1 cellular context compared by ENCODE assay signal in the genomic region with DNA sequence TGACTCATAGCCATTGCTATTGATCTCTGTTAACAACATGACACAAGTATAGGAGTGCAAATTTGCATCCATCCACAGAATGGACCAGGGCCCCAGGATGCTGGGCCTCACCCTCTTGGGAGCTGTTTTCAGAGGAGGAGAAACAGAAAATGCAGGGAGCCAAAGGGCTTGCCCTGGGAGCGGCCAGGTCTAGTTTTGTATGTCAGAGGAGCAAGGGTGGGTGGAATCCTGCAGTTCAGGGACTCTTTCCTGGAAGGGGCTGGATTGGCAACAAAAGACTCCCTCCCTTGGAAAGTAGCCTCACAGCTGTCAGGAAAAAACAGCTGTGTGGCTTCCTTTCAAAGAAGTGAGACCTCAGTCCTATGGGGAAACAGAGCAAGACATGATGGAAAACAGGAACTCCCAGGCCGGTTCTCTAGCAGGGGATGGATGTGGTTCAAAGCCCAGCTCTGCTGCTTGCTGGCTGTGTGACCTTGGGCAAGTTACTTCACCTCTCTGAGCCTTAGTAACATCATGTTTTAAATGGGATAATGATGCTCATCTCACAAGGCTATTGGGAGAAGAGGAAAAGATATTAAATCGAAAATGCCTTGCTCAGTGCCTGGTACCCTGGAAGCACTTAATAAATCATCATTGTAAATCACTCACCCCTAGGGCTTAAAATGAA.
A peak's percentile ranks its signal among the peaks of the same experiment; 100 is the strongest.
TF ChIP-seq lines count a peak whose summit lies in the region.

No MANE protein-coding gene starts in this region.

TF ChIP-seq in HepG2, 621 proteins besides CTCF, POLR2A, EP300 and RAD21:
- TF ChIP-seq, protein P1, sequence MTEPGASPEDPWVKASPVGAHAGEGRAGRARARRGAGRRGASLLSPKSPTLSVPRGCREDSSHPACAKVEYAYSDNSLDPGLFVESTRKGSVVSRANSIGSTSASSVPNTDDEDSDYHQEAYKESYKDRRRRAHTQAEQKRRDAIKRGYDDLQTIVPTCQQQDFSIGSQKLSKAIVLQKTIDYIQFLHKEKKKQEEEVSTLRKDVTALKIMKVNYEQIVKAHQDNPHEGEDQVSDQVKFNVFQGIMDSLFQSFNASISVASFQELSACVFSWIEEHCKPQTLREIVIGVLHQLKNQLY (CRISPR knock-in tag; IDR thresholded peaks at IDR 0.05): no peak
- peak; percentile 43; the same call in 1 of the 2 replicates for TF ChIP-seq ZNF768 (CRISPR knock-in tag; IDR thresholded peaks at IDR 0.05)
